9 cellular contexts compared by ENCODE assay signal in the genomic region with DNA sequence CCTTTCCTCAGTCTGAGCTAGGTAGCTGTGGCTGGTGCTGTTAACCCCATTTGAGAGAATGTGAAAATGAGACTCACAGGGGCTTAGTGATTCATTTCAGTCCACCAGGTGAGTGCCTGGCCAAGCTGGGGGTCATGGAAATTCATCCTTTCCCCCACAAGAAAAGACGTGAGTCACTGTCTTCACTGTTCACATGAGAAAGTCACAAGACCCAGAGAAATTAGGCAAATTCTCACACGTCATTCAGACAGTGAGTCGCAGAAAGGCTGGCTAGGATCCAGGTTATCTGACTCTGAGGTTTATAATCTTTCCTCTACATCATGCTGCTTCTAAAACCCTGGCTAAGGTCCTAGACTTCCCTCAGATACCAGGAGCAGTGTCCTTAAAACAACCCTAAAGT.
DNase-seq lines count a peak whose midpoint lies in the region; ATAC-seq and TF ChIP-seq lines count a peak whose summit lies in the region.
"Had no signal": no experiment of that assay in that cellular context is flagged by ENCODE, and none has a peak within 500 bp of the region (broad histone marks: within the 10 kb centered on the region; RNA-seq: fewer than 3 reads in every experiment).

No MANE protein-coding gene starts in this region.

- no peak overlapping the region for H3K4me2 ChIP-seq in MM.1S (ENCODE audit: low read depth, low read length)

- no peak for TF ChIP-seq CTCF in right atrium auricular region (IDR thresholded peaks at IDR 0.05)
- no peak for TF ChIP-seq CTCF in MM.1S (IDR thresholded peaks at IDR 0.05; ENCODE audit: low read length)

- H3K36me3 ChIP-seq in MG63 (no peaks in the 10 kb centered on the region), right atrium auricular region (no peaks in the 10 kb centered on the region), MM.1S (replicated peaks; ENCODE audit: insufficient read depth, low read length) (no peaks in the 10 kb centered on the region)
- H3K36me3 ChIP-seq: neutrophil had no signal

- no peak overlapping the region for H3K9ac ChIP-seq in MM.1S (ENCODE audit: low read length)

- no peaks in the 10 kb centered on the region for H4K20me1 ChIP-seq in MM.1S (ENCODE audit: insufficient read depth, low read length)

- no peaks in the 10 kb centered on the region for H3K9me2 ChIP-seq in MM.1S (replicated peaks; ENCODE audit: insufficient read depth, low read length)

- H3F3A ChIP-seq in MM.1S (ENCODE audit: insufficient read depth, low read length), result no peaks in the 10 kb centered on the region

- no peak overlapping the region for H3K4me3 ChIP-seq in MG63
- no peak overlapping the region for H3K4me3 ChIP-seq in right atrium auricular region
- H3K4me3 ChIP-seq in MM.1S (ENCODE audit: low read length), result no peak overlapping the region

- no peaks in the 10 kb centered on the region for H3K9me3 ChIP-seq in MG63
- H3K9me3 ChIP-seq in right atrium auricular region, result no peaks in the 10 kb centered on the region
- no peaks in the 10 kb centered on the region for H3K9me3 ChIP-seq in MM.1S (replicated peaks; ENCODE audit: insufficient read depth, low read length)
- H3K9me3 ChIP-seq: neutrophil had no signal

- ATAC-seq in GM21526 (IDR thresholded peaks at IDR 0.05; ENCODE audit: low FRiP score, unreplicated experiment) (peak; percentile 75), HG03521 (IDR thresholded peaks at IDR 0.05; ENCODE audit: unreplicated experiment) (no peak)

- DNase-seq in EL (peak; percentile 65), MG63 (peak; percentile 69), right atrium auricular region (ENCODE audit: low spot score) (peak; percentile 72), MM.1S (no peak), germinal center (ENCODE audit: low spot score) (no peak), NCI-H1417 treated with DMSO at 0.1 percent for 48 hours (lab: John Stamatoyannopoulos, UW) (no peak)

- H3K27me3 ChIP-seq in MG63, result no peaks in the 10 kb centered on the region
- H3K27me3 ChIP-seq in right atrium auricular region, result no peaks in the 10 kb centered on the region
- no peaks in the 10 kb centered on the region for H3K27me3 ChIP-seq in MM.1S (replicated peaks; ENCODE audit: insufficient read depth, low read length)

- H3K79me2 ChIP-seq in MM.1S (ENCODE audit: low read length), result no peaks in the 10 kb centered on the region

- H3K27ac ChIP-seq in right atrium auricular region (peak overlapping the region in 1 of 2 donors; percentile 35), MM.1S (ENCODE audit: low read length) (no peak overlapping the region)
- H3K27ac ChIP-seq: neutrophil had no signal

- H3K4me1 ChIP-seq in right atrium auricular region (peaks cover 0 to 13% of the 10 kb centered on the region in 2 donors), MM.1S (ENCODE audit: low read length) (no peaks in the 10 kb centered on the region)

- H2AFZ ChIP-seq in MM.1S (ENCODE audit: low read length), result no peak overlapping the region

Comparison
In these comparisons a context has a peak if more than half of its experiments do, and no peak if none do; other contexts are left out.
1. DNase-seq: peak in EL (single experiment), MG63 (single experiment) and right atrium auricular region (single experiment); none in MM.1S (single experiment), germinal center (single experiment) and NCI-H1417 treated with DMSO at 0.1 percent for 48 hours (single experiment).